Comparison of ENCODE assay signal across 8 cellular contexts in genomic region chr11:23112987-23113886, GRCh38.
DNase-seq lines count a peak whose midpoint lies in the region; ATAC-seq, FAIRE-seq and TF ChIP-seq lines count a peak whose summit lies in the region.

No MANE protein-coding gene starts in this region.

- peak; percentile 50 to 70; a peak in 4 of 6 replicates for ATAC-seq in A549
- ATAC-seq in HG03159 (IDR thresholded peaks at IDR 0.05; ENCODE audit: unreplicated experiment), result peak; percentile 72
- peak; percentile 90 for ATAC-seq in body of pancreas

- H3K4me3 ChIP-seq in A549, result no peak overlapping the region
- no peak overlapping the region for H3K4me3 ChIP-seq in body of pancreas
- H3K4me3 ChIP-seq in kidney epithelial cell (ENCODE audit: low read depth, low read length), result no peak overlapping the region

- in situ Hi-C loops in GM13977 (cut with MboI; ENCODE audit: low pct_unique_long_range_greater_than_20kb, low sequenced_read_pairs, unreplicated experiment), result no loop called here

- CTCF ChIA-PET in A549 (lab: Yijun Ruan, JAX), result interaction anchor here (1.1 to 2.4 kb wide), 3 partner anchors 14 to 1579 kb away, joined by 3 to 5 read pairs (median 3); no protein-coding TSS in a partner anchor

- peak; percentile 47; the same call in 2 of the 3 replicates for TF ChIP-seq CTCF in A549 (IDR thresholded peaks at IDR 0.05)
- TF ChIP-seq CTCF in GM13977 (IDR thresholded peaks at IDR 0.05; ENCODE audit: extremely low read depth, insufficient read depth, missing control alignments), result peak; percentile 71
- peak; percentile 34 to 82 (median 73) for TF ChIP-seq CTCF in body of pancreas (IDR thresholded peaks at IDR 0.05)
- TF ChIP-seq CTCF in kidney epithelial cell (IDR thresholded peaks at IDR 0.05; ENCODE audit: insufficient read depth, low read length, poor library complexity, severe bottlenecking), result peak; percentile 72

- intact Hi-C loops in body of pancreas (cut with DNase I), result no loop called here

- no peak for FAIRE-seq in A549 (lab: Jason Lieb, UNC)

- H3K36me3 ChIP-seq in body of pancreas (replicated peaks in 1 of 2; ENCODE audit: insufficient read depth in 1 of 2, low read depth in 2 of 2) (no peaks in the 10 kb centered on the region), kidney epithelial cell (ENCODE audit: control insufficient read depth, insufficient read depth, low read length) (no peaks in the 10 kb centered on the region)

- 0 out of 3 replicates have a peak overlapping the region, but pooled peaks have one; percentile 29 for H3K4me2 ChIP-seq in A549

- TF ChIP-seq RAD21 in A549 (conservative IDR thresholded peaks at IDR 0.05 in 1 of 2, IDR thresholded peaks at IDR 0.05 in 1 of 2), result peak; percentile 69 to 74

- TF ChIP-seq POLR2A in A549 (IDR thresholded peaks at IDR 0.05; ENCODE audit: low read length) (no peak), body of pancreas (IDR thresholded peaks at IDR 0.05) (no peak)

- no peak overlapping the region for H3K27ac ChIP-seq in A549
- peak overlapping the region; percentile 62 to 81 (median 74) for H3K27ac ChIP-seq in body of pancreas

- POLR2A ChIA-PET in A549 (lab: Yijun Ruan, JAX), result no interaction called here

- H3K27me3 ChIP-seq in body of pancreas, result no peaks in the 10 kb centered on the region
- no peaks in the 10 kb centered on the region for H3K27me3 ChIP-seq in kidney epithelial cell (ENCODE audit: control insufficient read depth, insufficient read depth, low read length)

- TF ChIP-seq EP300 in A549 (IDR thresholded peaks at IDR 0.05), result no peak

- no peaks in the 10 kb centered on the region for H3K4me1 ChIP-seq in A549
- H3K4me1 ChIP-seq in body of pancreas, result peaks cover 14% of the 10 kb centered on the region

- DNase-seq in A549 (ENCODE audit: low read depth in 1 of 2, low spot score in 1 of 2) (peak; percentile 12 to 43), GM13977 (ENCODE audit: low spot score) (peak; percentile 31), NCI-H2227 treated with DMSO at 0.1 percent for 48 hours (lab: John Stamatoyannopoulos, UW) (peak; percentile 74), body of pancreas (peak; percentile 75 to 88 (median 83)), kidney epithelial cell (ENCODE audit: low read depth) (peak; percentile 42), islet precursor cell (no peak), ureter (ENCODE audit: low spot score) (no peak)

- 14% methylated on average over 10 of the region's 10 CpGs for WGBS in A549 (ENCODE audit: missing lambda C conversion rate)
- WGBS in body of pancreas, 2 donors, result 2 to 7% methylated on average over 10 of the region's 10 CpGs

- H3K9me3 ChIP-seq in A549 (no peaks in the 10 kb centered on the region), body of pancreas (no peaks in the 10 kb centered on the region)

TF ChIP-seq in A549, 52 proteins besides CTCF, POLR2A, EP300 and RAD21:
- peak; percentile 62 for TF ChIP-seq SMC3 (IDR thresholded peaks at IDR 0.05)
- no peak for TF ChIP-seq BCL3 (IDR thresholded peaks at IDR 0.05)

Comparison
In these comparisons a context has a peak if more than half of its experiments do, and no peak if none do; other contexts are left out.
1. DNase-seq: peak in A549 (2 of 2), GM13977 (single experiment), NCI-H2227 treated with DMSO at 0.1 percent for 48 hours (single experiment), body of pancreas (4 of 4) and kidney epithelial cell (single experiment); none in islet precursor cell (single experiment) and ureter (single experiment).
2. H3K27ac ChIP-seq: peak in body of pancreas (4 of 4); none in A549 (0 of 2).
3. Peak in every context shown above with its lines, with median percentiles within 50 percentile points of each other: ATAC-seq and CTCF ChIP-seq.